8 cellular contexts compared by ENCODE assay signal in the genomic region with DNA sequence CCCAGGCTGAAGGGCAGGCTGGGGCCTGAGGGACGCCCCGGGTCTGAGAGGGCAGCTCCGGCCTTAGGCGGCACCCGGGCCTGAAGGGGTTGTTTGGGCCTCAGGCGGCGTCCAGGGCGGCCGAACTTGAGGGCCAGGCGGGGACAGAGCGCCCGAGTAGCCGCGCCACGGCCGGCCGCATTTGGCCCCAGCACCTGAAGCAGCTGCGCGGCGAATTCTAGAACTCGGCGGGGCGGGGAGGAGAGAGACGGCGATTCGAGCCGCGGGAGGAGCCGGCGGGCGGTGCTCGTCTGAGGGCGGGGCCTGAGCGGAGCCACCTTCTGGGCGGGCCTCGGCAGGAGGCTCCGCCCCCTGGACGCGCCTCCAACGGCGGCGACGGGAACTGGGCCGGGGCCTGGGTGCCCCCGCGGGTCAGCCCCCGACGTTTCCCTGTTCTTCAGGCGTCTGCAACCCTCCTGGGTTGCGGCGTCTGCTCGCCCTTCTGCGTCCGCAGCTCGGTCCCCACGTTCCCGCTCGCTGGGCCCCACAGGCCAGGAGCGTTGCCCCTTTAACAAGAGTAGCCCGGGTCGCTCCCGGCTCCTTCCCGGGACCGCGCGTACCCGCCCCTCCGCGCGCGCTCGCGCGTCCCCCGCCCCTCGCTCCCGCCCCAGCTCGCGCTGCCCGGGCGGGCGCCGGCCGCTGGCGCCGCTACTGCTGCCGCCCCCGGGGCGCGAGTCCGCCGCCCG.
DNase-seq lines count a peak whose midpoint lies in the region; ATAC-seq and TF ChIP-seq lines count a peak whose summit lies in the region.

A gene with protein sequence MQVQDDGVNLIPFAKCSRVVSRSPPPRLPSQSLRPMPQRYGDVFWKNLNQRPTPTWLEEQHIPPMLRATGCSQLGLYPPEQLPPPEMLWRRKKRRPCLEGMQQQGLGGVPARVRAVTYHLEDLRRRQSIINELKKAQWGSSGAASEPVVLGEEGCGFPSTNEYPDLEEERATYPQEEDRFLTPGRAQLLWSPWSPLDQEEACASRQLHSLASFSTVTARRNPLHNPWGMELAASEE (minus strand): TSS at position 221 of the 725 bp plus-strand sequence. CDS start 3,085 bp downstream, outside the sequence.
Gene KIF1C (plus strand): TSS at position 649 of the 725 bp plus-strand sequence. CDS start 2,297 bp downstream, outside the sequence.

- peak; percentile 91 for ATAC-seq in HG03159 (IDR thresholded peaks at IDR 0.05; ENCODE audit: unreplicated experiment)

- in situ Hi-C loops in GM18951 (cut with MboI; ENCODE audit: low sequenced_read_pairs, unreplicated experiment): no loop called here

- peak; percentile 58 for TF ChIP-seq POLR2A in GM18951 (IDR thresholded peaks at IDR 0.05; ENCODE audit: extremely low read depth, insufficient read depth, insufficient read length)

- DNase-seq in AG10803 (ENCODE audit: low read depth) (peak; percentile 83), NCI-H446 treated with DMSO at 0.1 percent for 48 hours (lab: John Stamatoyannopoulos, UW) (peak; percentile 56), left kidney (ENCODE audit: low read depth, low spot score) (peak; percentile 98)
- peak; percentile 88 to 90 for DNase-seq in activated CD4-positive, alpha-beta T cell treated with anti-CD3 and anti-CD28 coated beads for 4 hours
- DNase-seq in stimulated activated CD4-positive, alpha-beta T cell treated with anti-CD3 and anti-CD28 coated beads, Interleukin-1b, Interleukin-23, amount 100 ng/mL, for 48 hours: peak; percentile 88

- peak within 1 kb of the TSS; percentile 96 for H3K27ac ChIP-seq in cingulate gyrus (ENCODE audit: low read depth, low read length)

- H3K4me3 ChIP-seq in AG10803 (ENCODE audit: low read length): peak within 1 kb of the TSS; percentile 97

- no peak; the same call in 1 of the 2 replicates for TF ChIP-seq CTCF in AG10803 (conservative IDR thresholded peaks at IDR 0.05; ENCODE audit: low read length)

Comparison
In these comparisons a context has a peak if more than half of its experiments do, and no peak if none do; other contexts are left out.
1. Peak in every context shown above with its lines: DNase-seq, ATAC-seq, H3K4me3 ChIP-seq and H3K27ac ChIP-seq.